ENCODE assay signal across 8 cellular contexts in genomic region chr1:38860464-38860816, GRCh38. TPM values are rescaled to one million over a fixed set of nuclear protein-coding genes. Genes with fewer than 3 reads are reported as not detected.
DNase-seq lines count a peak whose midpoint lies in the region; ATAC-seq and TF ChIP-seq lines count a peak whose summit lies in the region.

No MANE protein-coding gene starts in this region.

- H3K27ac ChIP-seq in ACC112 (ENCODE audit: low read depth, low read length), result no peak overlapping the region
- no peak overlapping the region for H3K27ac ChIP-seq in brain microvascular endothelial cell
- H3K27ac ChIP-seq in mesodermal cell (ENCODE audit: low read depth, low read length, severe bottlenecking), result no peak overlapping the region

- no peaks in the 10 kb centered on the region for H3K27me3 ChIP-seq in ACC112 (ENCODE audit: insufficient read depth, low read length)
- no peaks in the 10 kb centered on the region for H3K27me3 ChIP-seq in brain microvascular endothelial cell (replicated peaks)

- ATAC-seq in HG03135 (IDR thresholded peaks at IDR 0.05; ENCODE audit: unreplicated experiment) (no peak), HG03432 (IDR thresholded peaks at IDR 0.05; ENCODE audit: unreplicated experiment) (no peak)

- in situ Hi-C loops in brain microvascular endothelial cell (cut with HindIII; ENCODE audit: low pct_ligation_motif_present, low sequenced_read_pairs), result no loop called here

- WGBS in mesodermal cell (ENCODE audit: insufficient coverage in 2 of 2), 2 experiments, result 11 to 25% methylated on average over 3 to 4 of the region's 6 CpGs

- peak overlapping the region; percentile 99 for H3K4me3 ChIP-seq in ACC112 (ENCODE audit: low read depth, low read length)
- peak overlapping the region; percentile 96 for H3K4me3 ChIP-seq in brain microvascular endothelial cell (ENCODE audit: low read depth, low read length)
- H3K4me3 ChIP-seq in mesodermal cell (ENCODE audit: extremely low read depth, insufficient read depth, low read length, poor library complexity, severe bottlenecking), result peak overlapping the region; percentile 77

- H2AFZ ChIP-seq in ACC112 (ENCODE audit: low read length, unreplicated experiment), result peak overlapping the region; percentile 100

- H3K36me3 ChIP-seq in ACC112 (ENCODE audit: insufficient read depth, low read length) (peaks cover 20% of the 10 kb centered on the region), brain microvascular endothelial cell (replicated peaks) (peaks cover 5% of the 10 kb centered on the region), mesodermal cell (ENCODE audit: control insufficient read depth, insufficient read depth, low read length) (peaks cover 30% of the 10 kb centered on the region)

- peaks cover 60% of the 10 kb centered on the region for H3K79me2 ChIP-seq in ACC112 (ENCODE audit: control insufficient read depth, insufficient read depth, low read length, unreplicated experiment)

- DNase-seq in HT-29 (ENCODE audit: low spot score) (peak; percentile 13), brain microvascular endothelial cell (no peak), NCI-H1417 (lab: John Stamatoyannopoulos, UW) (no peak)
- DNase-seq in activated CD4-positive, alpha-beta T cell treated with anti-CD3 and anti-CD28 coated beads, Interleukin-2, amount 50 U/mL, for 1 hour, result no peak

- H3K9me3 ChIP-seq in mesodermal cell (ENCODE audit: control insufficient read depth, low read length), result no peaks in the 10 kb centered on the region

- no peak for TF ChIP-seq CTCF in brain microvascular endothelial cell (IDR thresholded peaks at IDR 0.05; ENCODE audit: low read depth, low read length, missing control alignments)

- H3K4me1 ChIP-seq in ACC112 (ENCODE audit: control insufficient read depth, insufficient read depth, low read length, unreplicated experiment) (peaks cover 33% of the 10 kb centered on the region), mesodermal cell (ENCODE audit: control insufficient read depth, insufficient read depth, low read length, poor library complexity, severe bottlenecking) (no peaks in the 10 kb centered on the region)

RNA-seq across cellular contexts. Expression of gene RRAGC, which starts 0.9 kb away (rescaled TPM):
- 2.3 and 4.3 TPM in 2 replicates for total RNA-seq in HT-29 (2014; rRNA removed; shearing (Covaris generic))
- polyA plus RNA-seq in mesodermal cell (2013, experiment 1 of 2), result 19.4 TPM
- 18.9 TPM for polyA plus RNA-seq in mesodermal cell (2013, experiment 2 of 2)

RNA-seq across cellular contexts. Expression of gene MYCBP, which starts 12.7 kb away (rescaled TPM):
- total RNA-seq in HT-29 (2014; rRNA removed; shearing (Covaris generic)), result 15.0 and 15.3 TPM in 2 replicates
- 55.2 TPM for polyA plus RNA-seq in mesodermal cell (2013, experiment 1 of 2)
- polyA plus RNA-seq in mesodermal cell (2013, experiment 2 of 2), result 67.3 TPM

RNA-seq across cellular contexts. Expression of gene GJA9, which starts 20.9 kb away (rescaled TPM):
- 0.13 TPM in 1 of 2 replicates, not detected in the other for total RNA-seq in HT-29 (2014; rRNA removed; shearing (Covaris generic))
- polyA plus RNA-seq in mesodermal cell (2013, experiment 1 of 2), result not detected
- not detected for polyA plus RNA-seq in mesodermal cell (2013, experiment 2 of 2)
